In genomic region chr7:134730359-134730758, GRCh38 we compare ENCODE assay signal across 13 cellular contexts. TPM values are rescaled to one million over a fixed set of nuclear protein-coding genes. Genes with fewer than 3 reads are reported as not detected.
DNase-seq lines count a peak whose midpoint lies in the region; ATAC-seq, FAIRE-seq and TF ChIP-seq lines count a peak whose summit lies in the region.
"Had no signal": no experiment of that assay in that cellular context is flagged by ENCODE, and none has a peak within 500 bp of the region (broad histone marks: within the 10 kb centered on the region; RNA-seq: fewer than 3 reads in every experiment).

No MANE protein-coding gene starts in this region.

- H3K79me2 ChIP-seq in osteoblast (ENCODE audit: insufficient read depth, low read length): peaks cover 2% of the 10 kb centered on the region

- H3K36me3 ChIP-seq in heart right ventricle: no peaks in the 10 kb centered on the region
- no peaks in the 10 kb centered on the region for H3K36me3 ChIP-seq in esophagus muscularis mucosa
- no peaks in the 10 kb centered on the region for H3K36me3 ChIP-seq in osteoblast (ENCODE audit: insufficient read depth, low read length)
- H3K36me3 ChIP-seq in aorta (ENCODE audit: control insufficient read depth in 1 of 2, insufficient read depth in 2 of 2, low read length in 1 of 2): no peaks in the 10 kb centered on the region
- H3K36me3 ChIP-seq in mucosa of descending colon (ENCODE audit: low read depth): no peaks in the 10 kb centered on the region
- H3K36me3 ChIP-seq in kidney (ENCODE audit: control insufficient read depth in 1 of 2, insufficient read depth in 2 of 2, low read length in 2 of 2): no peaks in the 10 kb centered on the region

- no peak for TF ChIP-seq CTCF in heart right ventricle (IDR thresholded peaks at IDR 0.05)
- no peak for TF ChIP-seq CTCF in esophagus muscularis mucosa (IDR thresholded peaks at IDR 0.05)
- no peak for TF ChIP-seq CTCF in osteoblast (IDR thresholded peaks at IDR 0.05; ENCODE audit: extremely low read depth, low read depth, low read length)
- TF ChIP-seq CTCF in mucosa of descending colon (IDR thresholded peaks at IDR 0.05): no peak
- TF ChIP-seq CTCF in kidney (IDR thresholded peaks at IDR 0.05; ENCODE audit: borderline replicate concordance, extremely low read depth, insufficient read depth): no peak

- H3K9ac ChIP-seq in kidney (ENCODE audit: low read length in 2 of 2): no peak overlapping the region

- no peak for TF ChIP-seq POLR2A in esophagus muscularis mucosa (IDR thresholded peaks at IDR 0.05; ENCODE audit: low read depth)

- 18 to 36% methylated on average over 1 of the region's 1 CpG for WGBS in heart right ventricle, 2 donors
- 0% methylated on average over 1 of the region's 1 CpG for WGBS in esophagus muscularis mucosa
- WGBS in aorta, 2 donors: 2 to 4% methylated on average over 1 of the region's 1 CpG

- peak overlapping the region; percentile 60 for H3K4me2 ChIP-seq in osteoblast (ENCODE audit: insufficient read depth, low read length)

- H4K20me1 ChIP-seq in osteoblast (ENCODE audit: insufficient read depth, low read length): no peaks in the 10 kb centered on the region

- H3K9me3 ChIP-seq in heart right ventricle (peaks cover 0 to 7% (median 0%) of the 10 kb centered on the region in 11 donors), esophagus muscularis mucosa (no peaks in the 10 kb centered on the region), osteoblast (ENCODE audit: low read depth, low read length) (no peaks in the 10 kb centered on the region), aorta (ENCODE audit: control insufficient read depth, low read length) (no peaks in the 10 kb centered on the region), mucosa of descending colon (no peaks in the 10 kb centered on the region), kidney (ENCODE audit: control insufficient read depth in 1 of 2, low read length in 2 of 2) (no peaks in the 10 kb centered on the region)

- TF ChIP-seq EP300 in esophagus muscularis mucosa (IDR thresholded peaks at IDR 0.05): no peak

- no peak overlapping the region for H3K4me3 ChIP-seq in heart right ventricle
- peak overlapping the region in 3 of 4 donors; percentile 2 to 34 (median 12) for H3K4me3 ChIP-seq in esophagus muscularis mucosa
- peak overlapping the region; percentile 28 for H3K4me3 ChIP-seq in osteoblast (ENCODE audit: insufficient read depth, low read length)
- H3K4me3 ChIP-seq in aorta (ENCODE audit: low read length in 2 of 2): no peak overlapping the region
- no peak overlapping the region for H3K4me3 ChIP-seq in mucosa of descending colon
- H3K4me3 ChIP-seq in kidney (ENCODE audit: low read length in 2 of 2): no peak overlapping the region

- ATAC-seq in heart right ventricle (peak in 2 of 8 donors; percentile 14 to 19), aorta (ENCODE audit: low FRiP score) (peak; percentile 49), mucosa of descending colon (no peak), GM19351 (IDR thresholded peaks at IDR 0.05; ENCODE audit: unreplicated experiment) (no peak)

- DNase-seq in heart right ventricle (no peak), cardiac septum (ENCODE audit: low spot score) (no peak), esophagus muscularis mucosa (ENCODE audit: extremely low spot score) (no peak), osteoblast (ENCODE audit: insufficient read length, low spot score, missing footprints) (no peak), aorta (no peak), mucosa of descending colon (no peak), kidney (no peak)
- DNase-seq: ACHN; activated CD8-positive, alpha-beta memory T cell treated with anti-CD3 and anti-CD28 coated beads, Interleukin-2, amount 50 U/mL, for 4 hours; Kasumi-1; NCI-H2107 had no signal

- H3K4me1 ChIP-seq in heart right ventricle (peaks cover 5 to 44% (median 19%) of the 10 kb centered on the region in 9 donors), esophagus muscularis mucosa (peaks cover 23 to 55% (median 55%) of the 10 kb centered on the region in 4 donors), osteoblast (ENCODE audit: insufficient read depth, low read length) (peaks cover 55% of the 10 kb centered on the region), aorta (ENCODE audit: control insufficient read depth in 1 of 2, insufficient read depth in 2 of 2, low read length in 2 of 2) (peaks cover 7 to 12% of the 10 kb centered on the region in 2 donors), mucosa of descending colon (ENCODE audit: low read depth) (no peaks in the 10 kb centered on the region), kidney (ENCODE audit: control insufficient read depth in 1 of 2, insufficient read depth in 1 of 2, low read depth in 1 of 2, low read length in 2 of 2) (peaks cover 0 to 3% of the 10 kb centered on the region in 2 donors)

- H3K27me3 ChIP-seq in heart right ventricle (no peaks in the 10 kb centered on the region), esophagus muscularis mucosa (no peaks in the 10 kb centered on the region), osteoblast (ENCODE audit: insufficient read depth, low read length) (no peaks in the 10 kb centered on the region), aorta (ENCODE audit: control insufficient read depth in 1 of 2, insufficient read depth in 2 of 2, low read length in 1 of 2) (no peaks in the 10 kb centered on the region)

- no peak for FAIRE-seq in kidney (lab: Jason Lieb, UNC)
- FAIRE-seq: endothelial cell of umbilical vein had no signal

- H2AFZ ChIP-seq in osteoblast (ENCODE audit: low read length): no peak overlapping the region

- H3K27ac ChIP-seq in heart right ventricle: peak overlapping the region in 8 of 10 donors; percentile 42 to 78 (median 60)
- H3K27ac ChIP-seq in esophagus muscularis mucosa (replicated peaks in 1 of 4): peak overlapping the region; percentile 82 to 85 (median 84)
- peak overlapping the region; percentile 79 for H3K27ac ChIP-seq in osteoblast (ENCODE audit: low read depth, low read length)
- peak overlapping the region; percentile 75 to 91 for H3K27ac ChIP-seq in aorta (ENCODE audit: low read depth in 1 of 2, low read length in 2 of 2)
- H3K27ac ChIP-seq in kidney (ENCODE audit: low read depth in 2 of 2, low read length in 2 of 2): peak overlapping the region in 1 of 2 donors; percentile 59

- intact Hi-C loops in heart right ventricle (cut with DNase I): no loop called here
- intact Hi-C loops in cardiac septum (cut with DNase I): loop anchor here (5.0 kb wide), 1 partner anchor 38 kb away; no protein-coding TSS in a partner anchor
- intact Hi-C loops in esophagus muscularis mucosa (cut with DNase I): no loop called here
- intact Hi-C loops in aorta (cut with DNase I): loop anchor here (5.0 kb wide), 2 partner anchors 37 to 38 kb away; no protein-coding TSS in a partner anchor
- intact Hi-C loops in mucosa of descending colon (cut with DNase I, micrococcal nuclease): no loop called here
- intact Hi-C loops in kidney (cut with DNase I): no loop called here

RNA-seq across cellular contexts. Expression of gene CALD1, which starts 49.1 kb away (rescaled TPM):
- 100 to 1,000 TPM in 9 of 10 donors, 10 to 100 TPM in 1; 96.6 to 180 (median 132) TPM for total RNA-seq in heart right ventricle
- 100 to 1,000 TPM in 1 of 2 donors, 10 to 100 TPM in 1; 69.9 to 119 TPM for polyA plus RNA-seq in heart right ventricle
- 237 TPM for total RNA-seq in cardiac septum
- 1,000 to 10,000 TPM; 2,057 to 3,140 (median 2,687) TPM for total RNA-seq in esophagus muscularis mucosa
- 1,075 and 1,123 TPM in 2 replicates for total RNA-seq in osteoblast
- 1,000 to 10,000 TPM; 1,102 to 1,700 TPM for total RNA-seq in aorta
- polyA plus RNA-seq in aorta: 1,000 to 10,000 TPM in 1 of 2 donors, 100 to 1,000 TPM in 1; 658 to 1,235 TPM
- 1,000 to 10,000 TPM in 1 of 3 donors, 100 to 1,000 TPM in 1, 10 to 100 TPM in 1; 40.3 to 1,241 (median 134) TPM for total RNA-seq in mucosa of descending colon
- total RNA-seq in kidney: 218 TPM
- polyA plus RNA-seq in kidney (ENCODE audit: insufficient read depth, low read depth, low replicate concordance): 72.7 TPM

Comparison
In these comparisons a context has a peak if more than half of its experiments do, and no peak if none do; other contexts are left out.
1. intact Hi-C loops: an anchor here in cardiac septum (5.0 kb wide) and aorta (5.0 kb wide); none called in heart right ventricle, esophagus muscularis mucosa, mucosa of descending colon and kidney.
2. H3K4me3 ChIP-seq: peak in esophagus muscularis mucosa (3 of 4) and osteoblast (single experiment); none in heart right ventricle (0 of 10), aorta (0 of 2), mucosa of descending colon (single experiment) and kidney (0 of 2).